ENCODE assay signal across 27 cellular contexts in genomic region chr14:97532052-97532451, GRCh38.
"Had no signal": no experiment of that assay in that cellular context is flagged by ENCODE, and none has a peak within 500 bp of the region (broad histone marks: within the 10 kb centered on the region; RNA-seq: fewer than 3 reads in every experiment).

No MANE protein-coding gene starts in this region.

- H3K27ac ChIP-seq: stomach, suprapubic skin, testis, thoracic aorta, thyroid gland, tibial artery, tibial nerve, transverse colon, upper lobe of left lung, upper lobe of right lung, uterus, vagina had no signal

- DNase-seq: stimulated activated CD4-positive, alpha-beta T cell treated with anti-CD3 and anti-CD28 coated beads, Interleukin-2, amount 100 ng/mL, for 48 hours; stimulated activated CD4-positive, alpha-beta T cell treated with anti-CD3 and anti-CD28 coated beads, Interleukin-4, amount 100 ng/mL, for 1 hour; stimulated activated CD4-positive, alpha-beta T cell treated with anti-CD3 and anti-CD28 coated beads, Interleukin-4, amount 100 ng/mL, for 24 hours; stimulated activated CD4-positive, alpha-beta T cell treated with anti-CD3 and anti-CD28 coated beads, Interleukin-4, amount 100 ng/mL, for 4 hours; stimulated activated CD8-positive, alpha-beta memory T cell treated with anti-CD3 and anti-CD28 coated beads, Interleukin-4, amount 100 ng/mL, for 48 hours; stimulated activated naive B cell treated with anti-CD40 and anti-IgM and Interleukin-4, amounts not matched to agents 10 μg/mL and 1 μg/mL and 100 μg/mL, for 72 hours; stimulated activated naive CD4-positive, alpha-beta T cell; stimulated activated naive CD4-positive, alpha-beta T cell treated with Interleukin-2 at 50 U/mL for 16 hours; stimulated activated naive CD8-positive, alpha-beta T cell treated with anti-CD3 and anti-CD28 coated beads, Interleukin-15, amount 100 ng/mL, for 72 hours; stimulated activated naive CD8-positive, alpha-beta T cell treated with anti-CD3 and anti-CD28 coated beads, Interleukin-15, Interleukin-2, amounts not matched to agents 100 U/mL and 50 U/mL, for 24 hours; stomach; substantia nigra; testis; thyroid gland; tibial artery; transverse colon; trophoblast cell; upper lobe of left lung; upper lobe of right lung; uterus had no signal

- FAIRE-seq: urothelium cell line had no signal

- H3K27me3 ChIP-seq: testis, thyroid gland, tibial artery, tibial nerve, transverse colon, upper lobe of left lung, upper lobe of right lung, uterus, vagina had no signal

- H3K9me3 ChIP-seq: stomach, suprapubic skin, testis, thoracic aorta, thyroid gland, tibial artery, transverse colon, upper lobe of left lung, upper lobe of right lung, uterus, vagina had no signal

- H3K4me3 ChIP-seq: stomach, suprapubic skin, testis, thoracic aorta, thyroid gland, tibial artery, tibial nerve, transverse colon, upper lobe of left lung, upper lobe of right lung, uterus, vagina had no signal

- ATAC-seq: stimulated activated effector memory CD8-positive, alpha-beta T cell treated with anti-CD3 and anti-CD28 coated beads, Interleukin-12 subunit alpha, Interleukin-12 subunit beta, amount 100 ng/mL, for 72 hours; stimulated activated memory B cell treated with anti-CD40 and anti-IgM and Interleukin-4, amounts not matched to agents 10 μg/mL and 1 μg/mL and 100 μg/mL, for 72 hours; stimulated activated naive B cell treated with anti-CD40 and anti-IgM and Interleukin-4, amounts not matched to agents 10 μg/mL and 1 μg/mL and 100 μg/mL, for 72 hours; stimulated activated naive CD8-positive, alpha-beta T cell treated with anti-CD3 and anti-CD28 coated beads, Interleukin-15, amount 100 ng/mL, for 72 hours; stimulated activated naive CD8-positive, alpha-beta T cell treated with anti-CD3 and anti-CD28 coated beads, Interleukin-15, Interleukin-2, amounts not matched to agents 100 U/mL and 50 U/mL, for 24 hours; upper lobe of right lung had no signal

- H3K36me3 ChIP-seq: stomach, suprapubic skin, thoracic aorta, thyroid gland, tibial artery, tibial nerve, transverse colon, upper lobe of left lung, upper lobe of right lung, uterus, vagina had no signal

- H3K4me1 ChIP-seq: stomach, suprapubic skin, testis, thyroid gland, tibial artery, tibial nerve, transverse colon, upper lobe of left lung, upper lobe of right lung, uterus, vagina had no signal
